Comparison of ENCODE assay signal across 9 cellular contexts in the genomic region with DNA sequence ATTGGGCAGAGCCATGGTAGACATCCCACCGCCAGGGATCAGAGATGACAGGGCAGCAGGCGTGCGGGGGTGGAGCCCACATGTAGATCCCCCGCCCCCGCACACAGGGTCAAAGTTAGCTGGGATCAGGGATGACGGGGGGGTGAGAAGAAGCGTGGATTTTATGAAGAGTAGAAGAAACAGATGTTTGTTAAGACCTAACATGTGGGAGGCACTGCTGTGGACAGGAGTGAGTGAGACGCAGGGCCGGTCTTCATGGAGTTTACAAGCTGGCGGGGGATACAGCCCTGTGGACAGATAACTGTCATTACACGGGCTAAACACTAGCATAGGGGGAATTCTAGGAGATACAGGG.
DNase-seq lines count a peak whose midpoint lies in the region; ATAC-seq and TF ChIP-seq lines count a peak whose summit lies in the region.
"Had no signal": no experiment of that assay in that cellular context is flagged by ENCODE, and none has a peak within 500 bp of the region (broad histone marks: within the 10 kb centered on the region; RNA-seq: fewer than 3 reads in every experiment).

No MANE protein-coding gene starts in this region.

- H3K36me3 ChIP-seq in subcutaneous abdominal adipose tissue (ENCODE audit: control insufficient read depth in 5 of 5, insufficient read depth in 5 of 5, low read length in 5 of 5), result peaks cover 11 to 55% (median 33%) of the 10 kb centered on the region in 5 donors

- no peaks in the 10 kb centered on the region for H3K9me3 Mint-ChIP-seq in activated T-cell treated with anti-CD3 and anti-CD28 coated beads, Interleukin-2, amount 50 U/mL, for 4 hours
- H3K9me3 Mint-ChIP-seq in activated CD8-positive, alpha-beta T cell treated with anti-CD3 and anti-CD28 coated beads for 36 hours, result no peaks in the 10 kb centered on the region

- peak overlapping the region; percentile 59 for H3K27ac ChIP-seq in subcutaneous abdominal adipose tissue (ENCODE audit: low read depth, low read length)

- CTCF ChIA-PET in activated CD8-positive, alpha-beta T cell treated with anti-CD3 and anti-CD28 coated beads for 36 hours (lab: Charles Lee), result interaction anchor here (3.2 kb wide), 1 partner anchor 9 kb away, joined by 11 read pairs; no protein-coding TSS in a partner anchor

- POLR2A ChIA-PET in activated CD8-positive, alpha-beta T cell treated with anti-CD3 and anti-CD28 coated beads for 36 hours (lab: Charles Lee), result interaction anchor here (0.9 kb wide), 1 partner anchor 48 kb away, joined by 3 read pairs; no protein-coding TSS in a partner anchor

- H3K27me3 Mint-ChIP-seq in activated T-cell treated with anti-CD3 and anti-CD28 coated beads, Interleukin-2, amount 50 U/mL, for 4 hours (ENCODE audit: low read depth), result no peaks in the 10 kb centered on the region
- no peaks in the 10 kb centered on the region for H3K27me3 Mint-ChIP-seq in activated CD8-positive, alpha-beta T cell treated with anti-CD3 and anti-CD28 coated beads for 36 hours

- no peak for TF ChIP-seq CTCF in activated CD8-positive, alpha-beta T cell treated with anti-CD3 and anti-CD28 coated beads for 36 hours (IDR thresholded peaks at IDR 0.05)
- no peak for TF ChIP-seq CTCF in foreskin fibroblast (IDR thresholded peaks at IDR 0.05; ENCODE audit: low read depth, low read length)

- no peak overlapping the region for H3K9ac ChIP-seq in subcutaneous abdominal adipose tissue (ENCODE audit: low read length in 5 of 5)

- H3K4me3 ChIP-seq in foreskin fibroblast (ENCODE audit: low read depth in 1 of 2, low read length in 2 of 2), result no peak overlapping the region
- no peak overlapping the region for H3K4me3 ChIP-seq in subcutaneous abdominal adipose tissue (ENCODE audit: low read depth in 1 of 5, low read length in 5 of 5)

- H3K27ac Mint-ChIP-seq in activated CD8-positive, alpha-beta T cell treated with anti-CD3 and anti-CD28 coated beads for 36 hours, result peak overlapping the region; percentile 68

- DNase-seq in activated T-cell treated with anti-CD3 and anti-CD28 coated beads, Interleukin-2, amount 50 U/mL, for 4 hours, result no peak
- DNase-seq in activated T-cell treated with anti-CD3 and anti-CD28 coated beads, Interleukin-2, amount 50 U/mL, for 48 hours, result no peak
- DNase-seq in activated CD8-positive, alpha-beta T cell treated with anti-CD3 and anti-CD28 coated beads for 36 hours, result no peak
- DNase-seq in foreskin fibroblast (peak; percentile 75 to 84), NCI-H524 (lab: John Stamatoyannopoulos, UW) (no peak), DMS153 treated with DMSO at 0.1 percent for 48 hours (lab: John Stamatoyannopoulos, UW; ENCODE audit: unreplicated experiment) (no peak), kidney glomerular epithelial cell (lab: John Stamatoyannopoulos, UW) (no peak)
- DNase-seq: KG1 had no signal

- peaks cover 48% of the 10 kb centered on the region for H3K4me1 Mint-ChIP-seq in activated T-cell treated with anti-CD3 and anti-CD28 coated beads, Interleukin-2, amount 50 U/mL, for 4 hours (ENCODE audit: low read depth)
- H3K4me1 Mint-ChIP-seq in activated CD8-positive, alpha-beta T cell treated with anti-CD3 and anti-CD28 coated beads for 36 hours (ENCODE audit: low read depth), result peaks cover 58% of the 10 kb centered on the region

- H3K4me1 ChIP-seq in subcutaneous abdominal adipose tissue (ENCODE audit: control insufficient read depth in 5 of 5, insufficient read depth in 5 of 5, low read length in 5 of 5), result peaks cover 1 to 42% (median 37%) of the 10 kb centered on the region in 5 donors

- intact Hi-C loops in activated CD8-positive, alpha-beta T cell treated with anti-CD3 and anti-CD28 coated beads for 36 hours (cut with micrococcal nuclease), result no loop called here

- no peaks in the 10 kb centered on the region for H3K9me3 ChIP-seq in subcutaneous abdominal adipose tissue (ENCODE audit: control insufficient read depth in 5 of 5, low read length in 5 of 5)

- H3K36me3 Mint-ChIP-seq in activated T-cell treated with anti-CD3 and anti-CD28 coated beads, Interleukin-2, amount 50 U/mL, for 4 hours (ENCODE audit: insufficient read depth), result peaks cover 59% of the 10 kb centered on the region
- H3K36me3 Mint-ChIP-seq in activated CD8-positive, alpha-beta T cell treated with anti-CD3 and anti-CD28 coated beads for 36 hours (ENCODE audit: low read depth), result peaks cover 79% of the 10 kb centered on the region

- H3K27me3 ChIP-seq in subcutaneous abdominal adipose tissue (ENCODE audit: control insufficient read depth in 5 of 5, insufficient read depth in 4 of 5, low read length in 5 of 5), result no peaks in the 10 kb centered on the region

- H3K4me3 Mint-ChIP-seq in activated T-cell treated with anti-CD3 and anti-CD28 coated beads, Interleukin-2, amount 50 U/mL, for 4 hours, result peak overlapping the region; percentile 24
- H3K4me3 Mint-ChIP-seq in activated CD8-positive, alpha-beta T cell treated with anti-CD3 and anti-CD28 coated beads for 36 hours, result no peak overlapping the region

- peak; percentile 11 to 21 for ATAC-seq in activated T-cell treated with anti-CD3 and anti-CD28 coated beads, Interleukin-2, amount 50 U/mL, for 4 hours
- no peak for ATAC-seq in activated CD8-positive, alpha-beta T cell treated with anti-CD3 and anti-CD28 coated beads for 36 hours

Comparison
In these comparisons a context has a peak if more than half of its experiments do, and no peak if none do; other contexts are left out.
1. DNase-seq: peak in foreskin fibroblast (2 of 2); none in activated T-cell treated with anti-CD3 and anti-CD28 coated beads, Interleukin-2, amount 50 U/mL, for 4 hours (single experiment), activated T-cell treated with anti-CD3 and anti-CD28 coated beads, Interleukin-2, amount 50 U/mL, for 48 hours (0 of 2), activated CD8-positive, alpha-beta T cell treated with anti-CD3 and anti-CD28 coated beads for 36 hours (single experiment), NCI-H524 (0 of 2), DMS153 treated with DMSO at 0.1 percent for 48 hours (single experiment) and kidney glomerular epithelial cell (single experiment).